In genomic region chr6:107585815-107586435, GRCh38 we compare ENCODE assay signal across 21 cellular contexts.
DNase-seq lines count a peak whose midpoint lies in the region; ATAC-seq and TF ChIP-seq lines count a peak whose summit lies in the region.
"Had no signal": no experiment of that assay in that cellular context is flagged by ENCODE, and none has a peak within 500 bp of the region (broad histone marks: within the 10 kb centered on the region; RNA-seq: fewer than 3 reads in every experiment).

No MANE protein-coding gene starts in this region.

- DNase-seq in COLO668 (lab: John Stamatoyannopoulos, UW; ENCODE audit: unreplicated experiment) (peak; percentile 30), KBM-7 (peak; percentile 3), NCI-H2171 (lab: John Stamatoyannopoulos, UW) (peak; percentile 40), Peyer's patch (no peak), ecto neural progenitor cell (ENCODE audit: low spot score) (no peak), NCI-H2081 treated with DMSO at 0.1 percent for 48 hours (lab: John Stamatoyannopoulos, UW) (no peak)
- DNase-seq: activated CD4-positive, alpha-beta T cell treated with anti-CD3 and anti-CD28 coated beads, Interleukin-2, amount 10 ng/mL, durations not matched to agents 24 days and 14 days; activated effector memory CD4-positive, alpha-beta T cell treated with Interleukin-2 at 50 U/mL for 16 hours; CD4-positive, alpha-beta memory T cell; dermis blood vessel endothelial cell; erythroblast; left ventricle myocardium inferior; NCI-H774; right cardiac atrium; stimulated activated naive CD4-positive, alpha-beta T cell had no signal

- peak overlapping the region; percentile 7 to 77 (median 69) for H3K27ac Mint-ChIP-seq in brain
- H3K27ac Mint-ChIP-seq: activated CD4-positive, alpha-beta T cell treated with anti-CD3 and anti-CD28 coated beads, Interleukin-2, amount 10 ng/mL, durations not matched to agents 24 days and 14 days; CD4-positive, alpha-beta memory T cell; type B pancreatic cell had no signal

- peak overlapping the region in 4 of 5 experiments; percentile 41 to 68 (median 47) for H3K4me3 Mint-ChIP-seq in brain
- H3K4me3 Mint-ChIP-seq: activated CD4-positive, alpha-beta T cell treated with anti-CD3 and anti-CD28 coated beads, Interleukin-2, amount 10 ng/mL, durations not matched to agents 24 days and 14 days; type B pancreatic cell had no signal

- H3K9me3 Mint-ChIP-seq in brain, result no peaks in the 10 kb centered on the region
- H3K9me3 Mint-ChIP-seq: activated CD4-positive, alpha-beta T cell treated with anti-CD3 and anti-CD28 coated beads, Interleukin-2, amount 10 ng/mL, durations not matched to agents 24 days and 14 days; CD4-positive, alpha-beta memory T cell; type B pancreatic cell had no signal

- in situ Hi-C loops in KBM-7 (cut with MboI; ENCODE audit: low pct_unique_long_range_greater_than_20kb, low sequenced_read_pairs), result no loop called here

- peaks cover 90% of the 10 kb centered on the region for H3K4me1 Mint-ChIP-seq in brain
- H3K4me1 Mint-ChIP-seq: activated CD4-positive, alpha-beta T cell treated with anti-CD3 and anti-CD28 coated beads, Interleukin-2, amount 10 ng/mL, durations not matched to agents 24 days and 14 days; CD4-positive, alpha-beta memory T cell had no signal

- no peaks in the 10 kb centered on the region for H3K36me3 ChIP-seq in Peyer's patch
- H3K36me3 ChIP-seq: gastroesophageal sphincter, left ventricle myocardium inferior had no signal

- H3K27me3 ChIP-seq in Peyer's patch, result no peaks in the 10 kb centered on the region
- H3K27me3 ChIP-seq: gastroesophageal sphincter had no signal

- TF ChIP-seq CTCF in brain (conservative IDR thresholded peaks at IDR 0.05), result no peak
- TF ChIP-seq CTCF in Peyer's patch (IDR thresholded peaks at IDR 0.05), result no peak

- no peaks in the 10 kb centered on the region for H3K9me3 ChIP-seq in Peyer's patch
- H3K9me3 ChIP-seq: gastroesophageal sphincter, left ventricle myocardium inferior had no signal

- H3K4me3 ChIP-seq in Peyer's patch, result no peak overlapping the region
- H3K4me3 ChIP-seq: gastroesophageal sphincter, left ventricle myocardium inferior had no signal

- TF ChIP-seq POLR2A in Peyer's patch (IDR thresholded peaks at IDR 0.05), result no peak

- no peak for ATAC-seq in GM18858 (IDR thresholded peaks at IDR 0.05; ENCODE audit: unreplicated experiment)
- ATAC-seq: gastroesophageal sphincter, HepG2, Panc1, right cardiac atrium had no signal

- no peaks in the 10 kb centered on the region for H3K4me1 ChIP-seq in Peyer's patch

- H3K36me3 Mint-ChIP-seq in brain, result peaks cover 16% of the 10 kb centered on the region
- H3K36me3 Mint-ChIP-seq: CD4-positive, alpha-beta memory T cell; type B pancreatic cell had no signal

- no peaks in the 10 kb centered on the region for H3K27me3 Mint-ChIP-seq in brain

- H3K27ac ChIP-seq in Peyer's patch, result no peak overlapping the region
- H3K27ac ChIP-seq: gastroesophageal sphincter had no signal

Comparison
In these comparisons a context has a peak if more than half of its experiments do, and no peak if none do; other contexts are left out.
1. DNase-seq: peak in COLO668 (single experiment), KBM-7 (single experiment) and NCI-H2171 (single experiment); none in Peyer's patch (0 of 3), ecto neural progenitor cell (single experiment) and NCI-H2081 treated with DMSO at 0.1 percent for 48 hours (single experiment).